In the genomic region with DNA sequence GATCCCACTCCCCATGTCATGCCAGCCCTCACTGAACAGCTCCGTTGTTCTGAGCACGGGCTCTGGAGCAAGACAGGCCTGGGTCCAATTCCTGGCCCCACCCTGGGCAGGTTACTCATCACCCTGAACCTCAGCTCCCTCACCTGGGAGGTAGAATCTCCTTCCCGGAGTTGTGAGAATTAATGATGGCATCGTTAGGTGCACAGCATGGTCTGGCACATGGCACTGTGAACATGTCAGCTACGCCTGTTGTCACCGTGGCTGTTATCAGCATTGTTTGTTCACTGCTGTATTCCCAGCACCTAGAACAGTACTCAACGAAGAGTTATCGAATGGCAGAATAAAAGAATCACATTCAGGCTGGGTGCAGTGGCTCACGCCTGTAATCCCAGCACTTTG, we compare ENCODE assay signal across 21 cellular contexts. TPM values are rescaled to one million over a fixed set of nuclear protein-coding genes. Genes with fewer than 3 reads are reported as not detected.
A peak's percentile ranks its signal among the peaks of the same experiment; 100 is the strongest.
DNase-seq lines count a peak whose midpoint lies in the region; ATAC-seq and TF ChIP-seq lines count a peak whose summit lies in the region.
"Had no signal": no experiment of that assay in that cellular context is flagged by ENCODE, and none has a peak within 500 bp of the region (broad histone marks: within the 10 kb centered on the region; RNA-seq: fewer than 3 reads in every experiment).

No MANE protein-coding gene starts in this region.

- H3K4me2 ChIP-seq in BLaER1 = no peak overlapping the region

- peaks cover 47% of the 10 kb centered on the region; the same call in 1 of the 2 replicates for H3K36me3 ChIP-seq in BLaER1
- peaks cover 0 to 44% of the 10 kb centered on the region in 2 donors for H3K36me3 ChIP-seq in adrenal gland (replicated peaks in 1 of 2)

- intact Hi-C loops in adrenal gland (cut with DNase I) = no loop called here
- intact Hi-C loops in left cardiac atrium (cut with DNase I) = no loop called here

- no peaks in the 10 kb centered on the region for H3K4me1 Mint-ChIP-seq in progenitor cell of endocrine pancreas (ENCODE audit: low read depth)
- H3K4me1 Mint-ChIP-seq: activated naive CD8-positive, alpha-beta T cell treated with anti-CD3 and anti-CD28 coated beads for 36 hours; naive thymus-derived CD8-positive, alpha-beta T cell; T-helper 17 cell had no signal

- H3K4me1 ChIP-seq in BLaER1 = peaks cover 36% of the 10 kb centered on the region
- peaks cover 14 to 24% of the 10 kb centered on the region in 2 donors for H3K4me1 ChIP-seq in adrenal gland (replicated peaks in 1 of 2)
- H3K4me1 ChIP-seq: parathyroid adenoma had no signal

- DNase-seq in adrenal gland (peak in 1 of 7 donors; percentile 27), left cardiac atrium (no peak), progenitor cell of endocrine pancreas (ENCODE audit: low spot score, unreplicated experiment) (no peak), NCI-H345 (lab: John Stamatoyannopoulos, UW) (no peak), putamen (ENCODE audit: low spot score) (no peak), iPS-NIHi7 (ENCODE audit: extremely low spot score) (no peak), GM19238 (ENCODE audit: insufficient read length, low spot score) (no peak)
- DNase-seq: activated CD4-positive, alpha-beta T cell treated with anti-CD3 and anti-CD28 coated beads, Interleukin-2, amount 10 ng/mL, durations not matched to agents 7 days and 5 days; activated naive CD8-positive, alpha-beta T cell treated with anti-CD3 and anti-CD28 coated beads for 36 hours; effector memory CD4-positive, alpha-beta T cell; kidney glomerular epithelial cell; NCI-H1048; NCI-H2081 treated with DMSO at 0.1 percent for 48 hours; NK-92 treated with Interleukin-12 subunit alpha and Interleukin-12 subunit beta, amount 100 ng/mL, for 24 hours; stimulated activated CD4-positive, alpha-beta T cell treated with anti-CD3 and anti-CD28 coated beads, Interleukin-1b, Interleukin-23, amount 100 ng/mL, for 48 hours; T-helper 17 cell; testis had no signal

- no peaks in the 10 kb centered on the region for H3K9me3 ChIP-seq in BLaER1
- no peaks in the 10 kb centered on the region for H3K9me3 ChIP-seq in adrenal gland (replicated peaks in 1 of 3)
- H3K9me3 ChIP-seq: testis had no signal

- WGBS in adrenal gland, 4 donors = 84 to 92% (median 90%) methylated on average over 8 to 9 of the region's 9 CpGs

- peaks cover 10% of the 10 kb centered on the region for H3K36me3 Mint-ChIP-seq in progenitor cell of endocrine pancreas (ENCODE audit: insufficient read depth)

- H3K27me3 Mint-ChIP-seq in progenitor cell of endocrine pancreas = no peaks in the 10 kb centered on the region
- H3K27me3 Mint-ChIP-seq: activated CD4-positive, alpha-beta T cell treated with anti-CD3 and anti-CD28 coated beads, Interleukin-2, amount 10 ng/mL, durations not matched to agents 7 days and 5 days; activated naive CD8-positive, alpha-beta T cell treated with anti-CD3 and anti-CD28 coated beads for 36 hours; naive thymus-derived CD8-positive, alpha-beta T cell; T-helper 17 cell had no signal

- TF ChIP-seq POLR2A in adrenal gland (IDR thresholded peaks at IDR 0.05) = no peak

- H3K27ac ChIP-seq in BLaER1 (0 out of 2 replicates have a peak overlapping the region, but pooled peaks have one; percentile 18), adrenal gland (peak overlapping the region in 4 of 5 donors; percentile 61 to 92 (median 90))
- H3K27ac ChIP-seq: parathyroid adenoma, SK-N-MC had no signal

- no peaks in the 10 kb centered on the region for H3K9me3 Mint-ChIP-seq in progenitor cell of endocrine pancreas (ENCODE audit: low read depth)
- H3K9me3 Mint-ChIP-seq: activated CD4-positive, alpha-beta T cell treated with anti-CD3 and anti-CD28 coated beads, Interleukin-2, amount 10 ng/mL, durations not matched to agents 7 days and 5 days; activated naive CD8-positive, alpha-beta T cell treated with anti-CD3 and anti-CD28 coated beads for 36 hours; naive thymus-derived CD8-positive, alpha-beta T cell had no signal

- no peaks in the 10 kb centered on the region for H4K20me1 ChIP-seq in BLaER1

- no peak overlapping the region for H3K4me3 Mint-ChIP-seq in progenitor cell of endocrine pancreas (ENCODE audit: low read depth)
- H3K4me3 Mint-ChIP-seq: activated CD4-positive, alpha-beta T cell treated with anti-CD3 and anti-CD28 coated beads, Interleukin-2, amount 10 ng/mL, durations not matched to agents 7 days and 5 days; activated naive CD8-positive, alpha-beta T cell treated with anti-CD3 and anti-CD28 coated beads for 36 hours; naive thymus-derived CD8-positive, alpha-beta T cell; T-helper 17 cell had no signal

- TF ChIP-seq CTCF in adrenal gland (IDR thresholded peaks at IDR 0.05) (no peak), progenitor cell of endocrine pancreas (IDR thresholded peaks at IDR 0.05; ENCODE audit: unreplicated experiment) (no peak)

- H3K27ac Mint-ChIP-seq in progenitor cell of endocrine pancreas = peak overlapping the region; percentile 45
- H3K27ac Mint-ChIP-seq: activated CD4-positive, alpha-beta T cell treated with anti-CD3 and anti-CD28 coated beads, Interleukin-2, amount 10 ng/mL, durations not matched to agents 7 days and 5 days; activated naive CD8-positive, alpha-beta T cell treated with anti-CD3 and anti-CD28 coated beads for 36 hours; naive thymus-derived CD8-positive, alpha-beta T cell; T-helper 17 cell had no signal

- H3K9ac ChIP-seq in BLaER1 = no peak overlapping the region
- H3K9ac ChIP-seq: parathyroid adenoma had no signal

- no peaks in the 10 kb centered on the region for H3K27me3 ChIP-seq in BLaER1
- H3K27me3 ChIP-seq in adrenal gland = no peaks in the 10 kb centered on the region
- H3K27me3 ChIP-seq: testis had no signal

- peak; percentile 21 to 40 for ATAC-seq in left cardiac atrium
- ATAC-seq: naive thymus-derived CD8-positive, alpha-beta T cell; T-helper 17 cell had no signal

- H3K4me3 ChIP-seq in BLaER1 (no peak overlapping the region), adrenal gland (no peak overlapping the region)
- H3K4me3 ChIP-seq: SK-N-MC, testis had no signal

RNA-seq across cellular contexts. Expression of a gene that starts 43.0 kb away (rescaled TPM):
- total RNA-seq in adrenal gland (10 to 100 TPM; 18.3 to 31.0 (median 29.3) TPM), left cardiac atrium (10 to 100 TPM; 17.2 to 22.6 TPM), progenitor cell of endocrine pancreas (28.5 TPM in 2 replicates)
- polyA plus RNA-seq in adrenal gland = 10 to 100 TPM in 2 of 3 donors, 1 to 10 TPM in 1; 6.8 to 74.8 (median 36.8) TPM

RNA-seq across cellular contexts. Expression of a gene that starts 43.1 kb away (rescaled TPM):
- total RNA-seq in adrenal gland (1,000 to 10,000 TPM in 6 of 8 donors, 100 to 1,000 TPM in 2; 879 to 2,396 (median 1,368) TPM), left cardiac atrium (100 to 1,000 TPM; 691 to 730 TPM), progenitor cell of endocrine pancreas (1,044 and 1,067 TPM in 2 replicates)
- 1,000 to 10,000 TPM; 1,610 to 4,212 (median 2,925) TPM for polyA plus RNA-seq in adrenal gland
